ENCODE assay signal across 14 cellular contexts in genomic region chr15:57085267-57085666, GRCh38.
"Had no signal": no experiment of that assay in that cellular context is flagged by ENCODE, and none has a peak within 500 bp of the region (broad histone marks: within the 10 kb centered on the region; RNA-seq: fewer than 3 reads in every experiment).

No MANE protein-coding gene starts in this region.

- H3K27ac ChIP-seq: colonic mucosa, gastroesophageal sphincter, VCaP had no signal

- H3K27ac Mint-ChIP-seq: activated naive CD4-positive, alpha-beta T cell treated with anti-CD3 and anti-CD28 coated beads for 36 hours; activated T-helper 17 cell treated with anti-CD3 and anti-CD28 coated beads, Interleukin-2, amount 50 U/mL, for 72 hours had no signal

- H3K27me3 Mint-ChIP-seq: activated T-helper 17 cell treated with anti-CD3 and anti-CD28 coated beads, Interleukin-2, amount 50 U/mL, for 72 hours had no signal

- DNase-seq: activated CD4-positive, alpha-beta T cell treated with anti-CD3 and anti-CD28 coated beads for 48 hours; activated CD8-positive, alpha-beta memory T cell treated with anti-CD3 and anti-CD28 coated beads for 24 hours; activated naive CD4-positive, alpha-beta T cell treated with anti-CD3 and anti-CD28 coated beads for 36 hours; caudate nucleus; colonic mucosa; effector CD4-positive, alpha-beta T cell; islet precursor cell; stimulated activated CD4-positive, alpha-beta T cell treated with anti-CD3 and anti-CD28 coated beads, Interleukin-15, amount 100 ng/mL, for 24 hours; stimulated activated CD4-positive, alpha-beta T cell treated with anti-CD3 and anti-CD28 coated beads, Interleukin-4, amount 100 ng/mL, for 4 hours had no signal

- H3K4me3 ChIP-seq: colonic mucosa, gastroesophageal sphincter had no signal

- H3K4me3 Mint-ChIP-seq: activated naive CD4-positive, alpha-beta T cell treated with anti-CD3 and anti-CD28 coated beads for 36 hours; activated T-helper 17 cell treated with anti-CD3 and anti-CD28 coated beads, Interleukin-2, amount 50 U/mL, for 72 hours; neural crest cell had no signal

- ATAC-seq: activated T-helper 17 cell treated with anti-CD3 and anti-CD28 coated beads, Interleukin-2, amount 50 U/mL, for 72 hours; gastroesophageal sphincter had no signal

- FAIRE-seq: urothelium cell line had no signal

- H3K9me3 Mint-ChIP-seq: activated naive CD4-positive, alpha-beta T cell treated with anti-CD3 and anti-CD28 coated beads for 36 hours; activated T-helper 17 cell treated with anti-CD3 and anti-CD28 coated beads, Interleukin-2, amount 50 U/mL, for 72 hours; neural crest cell had no signal

- H3K27me3 ChIP-seq: colonic mucosa, gastroesophageal sphincter had no signal

- H3K9me3 ChIP-seq: colonic mucosa, gastroesophageal sphincter had no signal

- H3K36me3 ChIP-seq: colonic mucosa, gastroesophageal sphincter had no signal
